In the genomic region with DNA sequence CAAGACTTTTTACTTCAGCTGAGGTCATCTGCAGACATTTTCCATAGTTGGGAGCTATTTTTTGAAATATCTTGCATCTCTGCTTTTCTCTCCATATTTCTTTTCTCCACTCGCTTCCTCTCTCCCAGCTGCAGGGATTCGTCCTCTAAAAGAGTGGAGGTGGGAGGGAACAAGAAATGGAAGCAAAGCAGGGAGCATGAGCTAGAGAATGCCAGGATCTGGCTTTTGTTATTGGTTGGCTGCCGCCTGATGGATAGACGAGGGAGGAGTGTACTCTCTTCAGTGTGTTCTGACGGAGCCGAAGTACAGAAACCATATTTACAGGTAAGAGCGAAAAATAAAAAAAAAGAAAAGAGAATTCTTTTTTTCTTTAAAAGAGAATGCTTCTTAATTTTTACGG, we compare ENCODE assay signal across 8 cellular contexts.
DNase-seq lines count a peak whose midpoint lies in the region; ATAC-seq and TF ChIP-seq lines count a peak whose summit lies in the region.

A gene with protein sequence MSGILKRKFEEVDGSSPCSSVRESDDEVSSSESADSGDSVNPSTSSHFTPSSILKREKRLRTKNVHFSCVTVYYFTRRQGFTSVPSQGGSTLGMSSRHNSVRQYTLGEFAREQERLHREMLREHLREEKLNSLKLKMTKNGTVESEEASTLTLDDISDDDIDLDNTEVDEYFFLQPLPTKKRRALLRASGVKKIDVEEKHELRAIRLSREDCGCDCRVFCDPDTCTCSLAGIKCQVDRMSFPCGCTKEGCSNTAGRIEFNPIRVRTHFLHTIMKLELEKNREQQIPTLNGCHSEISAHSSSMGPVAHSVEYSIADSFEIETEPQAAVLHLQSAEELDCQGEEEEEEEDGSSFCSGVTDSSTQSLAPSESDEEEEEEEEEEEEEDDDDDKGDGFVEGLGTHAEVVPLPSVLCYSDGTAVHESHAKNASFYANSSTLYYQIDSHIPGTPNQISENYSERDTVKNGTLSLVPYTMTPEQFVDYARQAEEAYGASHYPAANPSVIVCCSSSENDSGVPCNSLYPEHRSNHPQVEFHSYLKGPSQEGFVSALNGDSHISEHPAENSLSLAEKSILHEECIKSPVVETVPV (plus strand): TSS at position 282 of the 400 bp plus-strand sequence. CDS start 125,368 bp downstream, outside the sequence.

- TF ChIP-seq CTCF in 22Rv1 (IDR thresholded peaks at IDR 0.05) (no peak), Loucy (conservative IDR thresholded peaks at IDR 0.05; ENCODE audit: low read length) (no peak), VCaP (conservative IDR thresholded peaks at IDR 0.05) (no peak)

- H3K36me3 ChIP-seq in Loucy (ENCODE audit: insufficient read depth, low read length): no peaks in the 10 kb centered on the region

- peak within 1 kb of the TSS; percentile 54 for H3K4me2 ChIP-seq in Loucy (ENCODE audit: low read depth, low read length, poor library complexity, severe bottlenecking)

- DNase-seq in glomerular visceral epithelial cell (ENCODE audit: extremely low spot score): peak; percentile 89
- DNase-seq in nucleus accumbens (lab: John Stamatoyannopoulos, UW): peak in 55 of 56 donors; percentile 8 to 91 (median 66)
- no peak for DNase-seq in germinal center (ENCODE audit: low spot score)

- no peaks in the 10 kb centered on the region for H3K79me2 ChIP-seq in Loucy (ENCODE audit: insufficient read depth, low read length)

- peaks cover 49% of the 10 kb centered on the region for H3K4me1 ChIP-seq in Loucy (ENCODE audit: insufficient read depth, low read length, poor library complexity, severe bottlenecking)

- ATAC-seq in GM21825 (IDR thresholded peaks at IDR 0.05; ENCODE audit: unreplicated experiment) (no peak), HG02840 (IDR thresholded peaks at IDR 0.05; ENCODE audit: low FRiP score, unreplicated experiment) (no peak)

- no peaks in the 10 kb centered on the region for H3K27me3 ChIP-seq in Loucy (ENCODE audit: insufficient read depth, low read length, poor library complexity, severe bottlenecking)

- no peak within 1 kb of the TSS for H2AFZ ChIP-seq in Loucy (ENCODE audit: low read length)

- no peak within 1 kb of the TSS for H3K4me3 ChIP-seq in Loucy (ENCODE audit: low read length, poor library complexity, severe bottlenecking)

- H3K27ac ChIP-seq in 22Rv1 (peak within 1 kb of the TSS; percentile 67), VCaP (peak within 1 kb of the TSS; percentile 88)

- H4K20me1 ChIP-seq in Loucy (ENCODE audit: insufficient read depth, low read length, poor library complexity, severe bottlenecking): no peaks in the 10 kb centered on the region

- H3F3A ChIP-seq in Loucy (ENCODE audit: low read depth): peaks cover 4% of the 10 kb centered on the region; the same call in 1 of the 2 replicates

- no peaks in the 10 kb centered on the region for H3K9me2 ChIP-seq in Loucy (replicated peaks; ENCODE audit: low read depth, low read length)

- no peaks in the 10 kb centered on the region for H3K9me3 ChIP-seq in Loucy (ENCODE audit: insufficient read depth, low read depth, low read length)

- no peak within 1 kb of the TSS for H3K9ac ChIP-seq in Loucy (ENCODE audit: low read depth, low read length, poor library complexity, severe bottlenecking)
